In genomic region chr14:24177928-24178327, GRCh38 we compare ENCODE assay signal across 1 cellular context.
TF ChIP-seq lines count a peak whose summit lies in the region.

No MANE protein-coding gene starts in this region.

TF ChIP-seq in HepG2, 621 proteins besides CTCF, POLR2A, EP300 and RAD21:
- TF ChIP-seq AGO2 (optimal IDR thresholded peaks at IDR 0.05; ENCODE audit: low read depth, low read length) (peak; percentile 56), RCOR2 (CRISPR knock-in tag; IDR thresholded peaks at IDR 0.05) (no peak), ZNF614 (CRISPR knock-in tag; IDR thresholded peaks at IDR 0.05; ENCODE audit: borderline replicate concordance) (no peak), RBFOX2 (IDR thresholded peaks at IDR 0.05; ENCODE audit: low read depth, low read length) (0 out of 2 replicates have a peak, but pooled peaks have one; percentile 12), AKAP8 (CRISPR knock-in tag; IDR thresholded peaks at IDR 0.05) (0 out of 2 replicates have a peak, but pooled peaks have one; percentile 7), TRIM22 (IDR thresholded peaks at IDR 0.05) (no peak)
